1 cellular context compared by ENCODE assay signal in the genomic region with DNA sequence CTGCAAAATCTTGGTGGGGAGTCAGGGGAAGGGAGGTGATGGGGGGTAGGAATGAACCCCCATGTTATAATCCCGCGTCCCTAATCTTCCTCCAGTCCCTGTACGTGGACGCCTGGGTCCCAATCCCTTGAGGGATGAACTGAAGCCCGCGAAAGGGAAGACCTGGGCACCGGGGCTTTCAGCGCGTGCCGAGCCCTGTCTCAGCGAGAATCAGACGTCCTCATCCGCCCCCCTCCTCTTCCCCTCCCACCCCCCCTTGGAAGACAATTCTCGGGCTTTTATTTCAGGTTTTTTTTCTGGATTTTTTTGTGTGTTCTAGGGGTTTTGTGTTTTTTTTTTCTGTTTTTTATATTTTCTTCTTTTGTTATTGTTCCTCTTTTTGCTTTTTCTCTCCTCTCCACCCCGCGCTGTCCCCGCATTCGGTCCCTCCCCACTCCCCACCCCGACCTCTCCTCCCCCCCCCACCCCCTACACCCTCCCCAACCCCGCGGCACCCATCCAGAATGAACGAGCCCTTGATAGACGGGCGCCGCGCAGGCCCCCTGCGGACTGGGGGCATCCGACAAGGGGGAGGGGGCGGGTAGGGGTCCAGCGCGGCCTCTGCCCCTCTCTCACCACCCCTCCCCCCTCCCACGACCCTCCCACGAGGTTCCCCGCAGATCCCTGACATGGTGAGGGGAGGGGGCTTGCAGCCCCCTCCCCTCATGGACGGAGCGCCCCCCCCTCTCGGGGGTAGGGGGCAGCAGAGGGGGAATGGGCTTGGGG.
TF ChIP-seq lines count a peak whose summit lies in the region.

No MANE protein-coding gene starts in this region.

TF ChIP-seq in HCT116, 20 proteins besides CTCF, POLR2A, EP300 and RAD21 (continued from another document):
- TF ChIP-seq, protein P1, sequence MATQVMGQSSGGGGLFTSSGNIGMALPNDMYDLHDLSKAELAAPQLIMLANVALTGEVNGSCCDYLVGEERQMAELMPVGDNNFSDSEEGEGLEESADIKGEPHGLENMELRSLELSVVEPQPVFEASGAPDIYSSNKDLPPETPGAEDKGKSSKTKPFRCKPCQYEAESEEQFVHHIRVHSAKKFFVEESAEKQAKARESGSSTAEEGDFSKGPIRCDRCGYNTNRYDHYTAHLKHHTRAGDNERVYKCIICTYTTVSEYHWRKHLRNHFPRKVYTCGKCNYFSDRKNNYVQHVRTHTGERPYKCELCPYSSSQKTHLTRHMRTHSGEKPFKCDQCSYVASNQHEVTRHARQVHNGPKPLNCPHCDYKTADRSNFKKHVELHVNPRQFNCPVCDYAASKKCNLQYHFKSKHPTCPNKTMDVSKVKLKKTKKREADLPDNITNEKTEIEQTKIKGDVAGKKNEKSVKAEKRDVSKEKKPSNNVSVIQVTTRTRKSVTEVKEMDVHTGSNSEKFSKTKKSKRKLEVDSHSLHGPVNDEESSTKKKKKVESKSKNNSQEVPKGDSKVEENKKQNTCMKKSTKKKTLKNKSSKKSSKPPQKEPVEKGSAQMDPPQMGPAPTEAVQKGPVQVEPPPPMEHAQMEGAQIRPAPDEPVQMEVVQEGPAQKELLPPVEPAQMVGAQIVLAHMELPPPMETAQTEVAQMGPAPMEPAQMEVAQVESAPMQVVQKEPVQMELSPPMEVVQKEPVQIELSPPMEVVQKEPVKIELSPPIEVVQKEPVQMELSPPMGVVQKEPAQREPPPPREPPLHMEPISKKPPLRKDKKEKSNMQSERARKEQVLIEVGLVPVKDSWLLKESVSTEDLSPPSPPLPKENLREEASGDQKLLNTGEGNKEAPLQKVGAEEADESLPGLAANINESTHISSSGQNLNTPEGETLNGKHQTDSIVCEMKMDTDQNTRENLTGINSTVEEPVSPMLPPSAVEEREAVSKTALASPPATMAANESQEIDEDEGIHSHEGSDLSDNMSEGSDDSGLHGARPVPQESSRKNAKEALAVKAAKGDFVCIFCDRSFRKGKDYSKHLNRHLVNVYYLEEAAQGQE (IDR thresholded peaks at IDR 0.05; ENCODE audit: low read depth): no peak
- TF ChIP-seq SIN3A (IDR thresholded peaks at IDR 0.05; ENCODE audit: low read depth) (no peak), ZFX (IDR thresholded peaks at IDR 0.05) (no peak)
